22 cellular contexts compared by ENCODE assay signal in genomic region chr5:77326986-77327734, GRCh38.
"Had no signal": no experiment of that assay in that cellular context is flagged by ENCODE, and none has a peak within 500 bp of the region (broad histone marks: within the 10 kb centered on the region; RNA-seq: fewer than 3 reads in every experiment).

No MANE protein-coding gene starts in this region.

- H3K9me3 ChIP-seq: body of pancreas, SK-N-SH had no signal

- H3K27me3 ChIP-seq: body of pancreas had no signal

- H3K4me1 ChIP-seq: body of pancreas had no signal

- H3K9ac ChIP-seq: SK-N-SH had no signal

- ATAC-seq: activated CD8-positive, alpha-beta T cell treated with anti-CD3 and anti-CD28 coated beads for 36 hours; body of pancreas; Panc1; Right ventricle myocardium inferior had no signal

- DNase-seq: activated CD4-positive, CD25-positive, alpha-beta regulatory T cell; activated CD8-positive, alpha-beta memory T cell treated with anti-CD3 and anti-CD28 coated beads, Interleukin-2, amount 50 U/mL, for 48 hours; activated CD8-positive, alpha-beta T cell treated with anti-CD3 and anti-CD28 coated beads for 36 hours; activated T-cell treated with anti-CD3 and anti-CD28 coated beads, Interleukin-2, amount 50 U/mL, for 1 hour; aorta; body of pancreas; KG1; NCI-H1048; NCI-H146; NCI-H1930; NCI-H2171; NCI-H2227 treated with DMSO at 0.1 percent for 48 hours; NCI-H446 treated with DMSO at 0.1 percent for 48 hours; NCI-H526; NCI-H82; RPMI8226; SK-N-SH; T-helper 1 cell had no signal

- H3K27ac ChIP-seq: body of pancreas, VCaP had no signal

- H3K4me3 ChIP-seq: body of pancreas had no signal

- FAIRE-seq: bronchial epithelial cell had no signal

- H3K4me2 ChIP-seq: SK-N-SH had no signal
